Comparison of ENCODE assay signal across 8 cellular contexts in the genomic region with DNA sequence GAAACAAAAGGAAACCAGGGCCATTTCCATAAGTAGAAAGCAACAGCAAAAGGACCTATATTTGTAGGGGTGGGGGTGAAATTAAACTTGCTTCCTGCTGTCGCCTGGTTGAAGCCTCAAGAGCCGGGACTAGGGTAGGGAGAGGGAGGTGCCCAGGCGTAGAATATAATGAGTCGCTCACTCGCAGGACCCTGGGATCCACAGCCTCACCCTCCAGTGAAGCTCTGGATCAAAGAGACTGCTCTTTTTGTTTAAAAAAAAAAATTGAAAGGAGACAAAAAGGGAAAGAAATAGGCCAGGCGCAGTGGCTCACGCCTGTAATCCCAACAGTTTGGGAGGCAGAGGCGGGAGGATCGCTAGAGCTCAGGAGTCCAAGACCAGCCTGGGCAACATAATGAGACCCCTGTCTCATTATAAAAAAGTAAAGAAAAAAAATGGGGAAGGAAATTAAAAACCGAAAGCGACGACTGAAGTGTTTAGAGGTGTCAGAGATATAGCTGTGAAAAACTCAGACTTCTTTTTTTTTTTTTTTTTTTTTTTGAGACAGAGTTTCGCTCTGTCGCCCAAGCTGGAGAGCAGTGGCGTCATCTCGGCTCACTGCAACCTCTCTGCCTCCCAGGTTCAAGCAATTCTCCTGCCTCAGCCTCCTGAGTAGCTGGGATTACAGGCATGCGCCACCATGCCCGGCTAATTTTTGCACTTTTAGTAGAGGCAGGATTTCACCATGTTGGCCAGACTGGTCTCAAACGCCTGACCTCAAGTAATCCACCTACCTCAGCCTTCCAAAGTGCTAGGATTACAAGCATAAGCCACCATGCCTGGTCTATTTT. TPM values are rescaled to one million over a fixed set of nuclear protein-coding genes. Genes with fewer than 3 reads are reported as not detected.
DNase-seq lines count a peak whose midpoint lies in the region; ATAC-seq and TF ChIP-seq lines count a peak whose summit lies in the region.

No MANE protein-coding gene starts in this region.

- no peak overlapping the region for H2AFZ ChIP-seq in trophoblast cell (ENCODE audit: insufficient read depth, low read length, poor library complexity)

- no peak overlapping the region for H4K91ac ChIP-seq in trophoblast cell (ENCODE audit: low read depth, low read length)

- H3K27ac ChIP-seq in heart right ventricle (peak overlapping the region in 9 of 10 donors; percentile 21 to 94 (median 60)), aorta (ENCODE audit: low read depth in 1 of 2, low read length in 2 of 2) (peak overlapping the region in 1 of 2 donors; percentile 91), trophoblast cell (ENCODE audit: low read depth, low read length) (no peak overlapping the region)

- H3K4me1 Mint-ChIP-seq in activated T-helper 2 cell treated with anti-CD3 and anti-CD28 coated beads, Interferon-gamma antibody, Interleukin-2, Interleukin-4, amounts not matched to agents 10 μg/mL and 5 μg/mL and 100 μg/mL, durations not matched to agents 14 hours and 24 hours and 36 hours (ENCODE audit: low read depth): peaks cover 59% of the 10 kb centered on the region
- peaks cover 9% of the 10 kb centered on the region for H3K4me1 Mint-ChIP-seq in mesothelial cell of epicardium

- no peak overlapping the region for H3K4ac ChIP-seq in trophoblast cell (ENCODE audit: low read depth, low read length)

- H3K4me3 ChIP-seq in heart right ventricle (peak overlapping the region in 3 of 10 donors; percentile 5 to 36 (median 6)), aorta (ENCODE audit: low read length in 2 of 2) (no peak overlapping the region), trophoblast cell (ENCODE audit: low read depth, low read length) (no peak overlapping the region)

- no peak overlapping the region for H2BK120ac ChIP-seq in trophoblast cell (ENCODE audit: insufficient read depth, low read length, poor library complexity)

- H3K9ac ChIP-seq in trophoblast cell (ENCODE audit: low read length): no peak overlapping the region

- peak overlapping the region; percentile 96 for H3K27ac Mint-ChIP-seq in activated T-helper 2 cell treated with anti-CD3 and anti-CD28 coated beads, Interferon-gamma antibody, Interleukin-2, Interleukin-4, amounts not matched to agents 10 μg/mL and 5 μg/mL and 100 μg/mL, durations not matched to agents 14 hours and 24 hours and 36 hours
- peak overlapping the region; percentile 73 for H3K27ac Mint-ChIP-seq in mesothelial cell of epicardium

- H3K4me2 ChIP-seq in trophoblast cell (ENCODE audit: low read length): no peak overlapping the region

- no peaks in the 10 kb centered on the region for H3K36me3 ChIP-seq in heart right ventricle
- H3K36me3 ChIP-seq in aorta (ENCODE audit: control insufficient read depth in 1 of 2, insufficient read depth in 2 of 2, low read length in 1 of 2): no peaks in the 10 kb centered on the region
- H3K36me3 ChIP-seq in trophoblast cell (ENCODE audit: control insufficient read depth in 1 of 2, insufficient read depth in 2 of 2, low read length in 2 of 2): no peaks in the 10 kb centered on the region

- no peaks in the 10 kb centered on the region for H3K9me3 Mint-ChIP-seq in activated T-helper 2 cell treated with anti-CD3 and anti-CD28 coated beads, Interferon-gamma antibody, Interleukin-2, Interleukin-4, amounts not matched to agents 10 μg/mL and 5 μg/mL and 100 μg/mL, durations not matched to agents 14 hours and 24 hours and 36 hours
- peaks cover 3% of the 10 kb centered on the region for H3K9me3 Mint-ChIP-seq in mesothelial cell of epicardium

- H3K27me3 ChIP-seq in heart right ventricle (no peaks in the 10 kb centered on the region), aorta (ENCODE audit: control insufficient read depth in 1 of 2, insufficient read depth in 2 of 2, low read length in 1 of 2) (no peaks in the 10 kb centered on the region), trophoblast cell (ENCODE audit: insufficient read depth, low read length) (no peaks in the 10 kb centered on the region)

- no peaks in the 10 kb centered on the region for H3K36me3 Mint-ChIP-seq in activated T-helper 2 cell treated with anti-CD3 and anti-CD28 coated beads, Interferon-gamma antibody, Interleukin-2, Interleukin-4, amounts not matched to agents 10 μg/mL and 5 μg/mL and 100 μg/mL, durations not matched to agents 14 hours and 24 hours and 36 hours (ENCODE audit: low read depth)
- no peaks in the 10 kb centered on the region for H3K36me3 Mint-ChIP-seq in mesothelial cell of epicardium

- no peak overlapping the region for H4K12ac ChIP-seq in trophoblast cell (ENCODE audit: low read depth, low read length)

- no peaks in the 10 kb centered on the region for H3K79me2 ChIP-seq in trophoblast cell (ENCODE audit: control insufficient read depth, insufficient read depth, low read length, poor library complexity)

- 77% methylated on average over 19 of the region's 19 CpGs for WGBS in heart right ventricle, 2 donors
- 61 to 65% methylated on average over 19 of the region's 19 CpGs for WGBS in aorta, 2 donors
- 100% methylated on average over 3 of the region's 19 CpGs for WGBS in trophoblast cell (ENCODE audit: extremely low coverage, insufficient coverage, insufficient read length)

- DNase-seq in heart right ventricle (no peak), cardiac septum (ENCODE audit: low spot score) (no peak), mesothelial cell of epicardium (ENCODE audit: low spot score in 2 of 2, unreplicated experiment in 2 of 2) (no peak), aorta (no peak), NCI-H2196 (lab: John Stamatoyannopoulos, UW; ENCODE audit: unreplicated experiment) (no peak), mucosa of gallbladder (ENCODE audit: low spot score) (no peak), trophoblast cell (no peak)
- DNase-seq in activated T-helper 2 cell treated with anti-CD3 and anti-CD28 coated beads, Interferon-gamma antibody, Interleukin-2, Interleukin-4, amounts not matched to agents 10 μg/mL and 5 μg/mL and 100 μg/mL, durations not matched to agents 14 hours and 24 hours and 36 hours (ENCODE audit: low spot score): peak; percentile 52

- no peak overlapping the region for H4K8ac ChIP-seq in trophoblast cell (ENCODE audit: low read depth, low read length)

- TF ChIP-seq CTCF in heart right ventricle (IDR thresholded peaks at IDR 0.05) (no peak), mesothelial cell of epicardium (IDR thresholded peaks at IDR 0.05; ENCODE audit: unreplicated experiment) (no peak)

- no peak overlapping the region for H2AK5ac ChIP-seq in trophoblast cell (ENCODE audit: low read length)

- H2BK5ac ChIP-seq in trophoblast cell (ENCODE audit: low read depth, low read length, poor library complexity): no peak overlapping the region

- no peaks in the 10 kb centered on the region for H3K79me1 ChIP-seq in trophoblast cell (ENCODE audit: low read length)

- no peak overlapping the region for H3K18ac ChIP-seq in trophoblast cell (ENCODE audit: low read length)

- no peak overlapping the region for H2BK12ac ChIP-seq in trophoblast cell (ENCODE audit: low read length)

- ATAC-seq in heart right ventricle (peak in 2 of 8 donors; percentile 28 to 35), aorta (ENCODE audit: low FRiP score) (peak; percentile 54)

- no peak overlapping the region for H3K14ac ChIP-seq in trophoblast cell (ENCODE audit: low read length)

- no peak overlapping the region for H3K23ac ChIP-seq in trophoblast cell (ENCODE audit: low read length)

- intact Hi-C loops in heart right ventricle (cut with DNase I): no loop called here
- intact Hi-C loops in cardiac septum (cut with DNase I): no loop called here
- intact Hi-C loops in activated T-helper 2 cell treated with anti-CD3 and anti-CD28 coated beads, Interferon-gamma antibody, Interleukin-2, Interleukin-4, amounts not matched to agents 10 μg/mL and 5 μg/mL and 100 μg/mL, durations not matched to agents 14 hours and 24 hours and 36 hours (cut with micrococcal nuclease): loop anchor here (1.0 kb wide), 1 partner anchor 12 kb away; no protein-coding TSS in a partner anchor
- intact Hi-C loops in aorta (cut with DNase I): no loop called here

- no peaks in the 10 kb centered on the region for H3K27me3 Mint-ChIP-seq in activated T-helper 2 cell treated with anti-CD3 and anti-CD28 coated beads, Interferon-gamma antibody, Interleukin-2, Interleukin-4, amounts not matched to agents 10 μg/mL and 5 μg/mL and 100 μg/mL, durations not matched to agents 14 hours and 24 hours and 36 hours (ENCODE audit: low read depth)
- no peaks in the 10 kb centered on the region for H3K27me3 Mint-ChIP-seq in mesothelial cell of epicardium (ENCODE audit: low read depth)

- H3K4me1 ChIP-seq in heart right ventricle: peaks cover 5 to 97% (median 17%) of the 10 kb centered on the region in 9 donors
- H3K4me1 ChIP-seq in aorta (ENCODE audit: control insufficient read depth in 1 of 2, insufficient read depth in 2 of 2, low read length in 2 of 2): no peaks in the 10 kb centered on the region
- no peaks in the 10 kb centered on the region for H3K4me1 ChIP-seq in trophoblast cell (ENCODE audit: control insufficient read depth in 1 of 2, insufficient read depth in 2 of 2, low read length in 2 of 2)

- H3K9me3 ChIP-seq in heart right ventricle: no peaks in the 10 kb centered on the region
- no peaks in the 10 kb centered on the region for H3K9me3 ChIP-seq in aorta (ENCODE audit: control insufficient read depth, low read length)
- no peaks in the 10 kb centered on the region for H3K9me3 ChIP-seq in trophoblast cell (ENCODE audit: insufficient read depth, low read depth, low read length)

- H3K4me3 Mint-ChIP-seq in activated T-helper 2 cell treated with anti-CD3 and anti-CD28 coated beads, Interferon-gamma antibody, Interleukin-2, Interleukin-4, amounts not matched to agents 10 μg/mL and 5 μg/mL and 100 μg/mL, durations not matched to agents 14 hours and 24 hours and 36 hours (ENCODE audit: low read depth): peak overlapping the region; percentile 77
- H3K4me3 Mint-ChIP-seq in mesothelial cell of epicardium: no peak overlapping the region

RNA-seq across cellular contexts. Expression of a gene that starts 10.9 kb away (rescaled TPM):
- total RNA-seq in heart right ventricle: 10 to 100 TPM; 24.0 to 58.0 (median 32.8) TPM
- 10 to 100 TPM; 14.5 to 30.6 TPM for polyA plus RNA-seq in heart right ventricle
- total RNA-seq in cardiac septum: 36.4 TPM
- total RNA-seq in activated T-helper 2 cell treated with anti-CD3 and anti-CD28 coated beads, Interferon-gamma antibody, Interleukin-2, Interleukin-4, amounts not matched to agents 10 μg/mL and 5 μg/mL and 100 μg/mL, durations not matched to agents 14 hours and 24 hours and 36 hours: 177 and 183 TPM in 2 replicates
- total RNA-seq in mesothelial cell of epicardium: 4.5 to 5.4 TPM (median 4.9 TPM) in 3 replicates
- total RNA-seq in aorta: 100 to 1,000 TPM; 158 to 337 TPM
- 10 to 100 TPM; 38.6 to 92.7 TPM for polyA plus RNA-seq in aorta
- 48.2 TPM for total RNA-seq in mucosa of gallbladder
- polyA plus RNA-seq in trophoblast cell (2013): 6.7 and 7.6 TPM in 2 replicates

RNA-seq across cellular contexts. Expression of a gene that starts 48.8 kb away (rescaled TPM):
- total RNA-seq in heart right ventricle: 10 to 100 TPM; 15.4 to 39.6 (median 21.7) TPM
- polyA plus RNA-seq in heart right ventricle: 100 to 1,000 TPM in 1 of 2 donors, 10 to 100 TPM in 1; 78.3 to 110 TPM
- 26.7 TPM for total RNA-seq in cardiac septum
- total RNA-seq in activated T-helper 2 cell treated with anti-CD3 and anti-CD28 coated beads, Interferon-gamma antibody, Interleukin-2, Interleukin-4, amounts not matched to agents 10 μg/mL and 5 μg/mL and 100 μg/mL, durations not matched to agents 14 hours and 24 hours and 36 hours: 268 TPM in 2 replicates
- 66.9 to 68.6 TPM (median 67.6 TPM) in 3 replicates for total RNA-seq in mesothelial cell of epicardium
- 10 to 100 TPM; 45.0 to 49.5 TPM for total RNA-seq in aorta
- 10 to 100 TPM; 28.5 to 98.7 TPM for polyA plus RNA-seq in aorta
- total RNA-seq in mucosa of gallbladder: 46.4 TPM
- polyA plus RNA-seq in trophoblast cell (2013): 80.7 and 85.8 TPM in 2 replicates
